Comparison of ENCODE assay signal across 1 cellular context in the genomic region with DNA sequence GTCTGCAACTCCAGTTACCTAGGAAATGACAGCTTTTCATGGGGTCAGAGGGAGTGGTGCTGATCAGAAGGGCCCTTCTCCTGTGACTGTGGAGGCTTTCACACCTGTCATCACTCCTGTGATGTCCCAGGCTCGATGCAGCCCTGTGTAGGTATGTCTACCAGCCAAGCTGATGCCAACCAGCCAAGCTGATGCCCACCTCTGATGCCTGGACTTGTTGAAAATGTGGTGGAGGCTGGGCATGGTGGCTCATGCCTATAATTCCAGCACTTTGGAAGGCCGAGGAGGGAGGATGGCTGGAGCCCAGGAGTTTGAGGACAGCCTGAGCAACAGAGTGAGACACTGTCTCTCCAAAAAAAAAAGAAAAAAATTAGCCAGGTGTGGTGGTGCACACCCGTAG.
TF ChIP-seq lines count a peak whose summit lies in the region.

No MANE protein-coding gene starts in this region.

TF ChIP-seq in GM12878, 131 proteins besides CTCF, POLR2A, EP300 and RAD21:
- TF ChIP-seq GABPA (IDR thresholded peaks at IDR 0.05; ENCODE audit: low read depth) (no peak), POLR2AphosphoS5 (IDR thresholded peaks at IDR 0.05; ENCODE audit: low read length) (no peak)
